ENCODE assay signal across 8 cellular contexts in genomic region chr9:101119206-101119819, GRCh38.
DNase-seq lines count a peak whose midpoint lies in the region; ATAC-seq, FAIRE-seq and TF ChIP-seq lines count a peak whose summit lies in the region.

No MANE protein-coding gene starts in this region.

- H3K9me3 ChIP-seq in A549 = no peaks in the 10 kb centered on the region
- H3K9me3 ChIP-seq in HEK293 (ENCODE audit: control insufficient read depth, insufficient read depth, low read depth, low read length) = no peaks in the 10 kb centered on the region
- H3K9me3 ChIP-seq in SK-N-SH = no peaks in the 10 kb centered on the region

- POLR2A ChIA-PET in A549 (lab: Yijun Ruan, JAX) (interaction anchor here (1.0 kb wide), 1 partner anchor 279 kb away, joined by 3 read pairs; the partner anchor contains the start of genes MRPL50 and ZNF189), HEK293 (lab: Yijun Ruan, JAX) (no interaction called here), SK-N-SH (lab: Yijun Ruan, JAX) (no interaction called here)

- CTCF ChIA-PET in A549 (lab: Yijun Ruan, JAX) (interaction anchor here (0.6 to 2.2 kb wide), 56 partner anchors 9 to 1956 kb away, joined by 3 to 28 read pairs (median 4); partner anchors contain the start of gene RNF20), HEK293 (lab: Yijun Ruan, JAX) (interaction anchor here (0.6 to 3.6 kb wide), 26 partner anchors 9 to 518 kb away, joined by 3 to 38 read pairs (median 4); partner anchors contain the start of gene PLPPR1), SK-N-SH (lab: Yijun Ruan, JAX) (interaction anchor here (0.6 to 2.6 kb wide), 22 partner anchors 8 to 518 kb away, joined by 3 to 31 read pairs (median 3); no protein-coding TSS in a partner anchor)

- TF ChIP-seq CTCF in A549 (IDR thresholded peaks at IDR 0.05) = peak; percentile 81
- peak; percentile 84 for TF ChIP-seq CTCF in GM12864 (IDR thresholded peaks at IDR 0.05; ENCODE audit: low read depth, low read length, missing control alignments)
- TF ChIP-seq CTCF in HEK293 (tag by site-specific recombination; IDR thresholded peaks at IDR 0.05) = peak; percentile 48; the same call in 1 of the 2 replicates
- peak; percentile 76 for TF ChIP-seq CTCF in SK-N-SH (IDR thresholded peaks at IDR 0.05)
- peak; percentile 70 for TF ChIP-seq CTCF in foreskin keratinocyte (conservative IDR thresholded peaks at IDR 0.05)

- no peaks in the 10 kb centered on the region for H4K20me1 ChIP-seq in SK-N-SH (ENCODE audit: insufficient read depth)

- TF ChIP-seq POLR2A in A549 (IDR thresholded peaks at IDR 0.05; ENCODE audit: low read length) = no peak

- TF ChIP-seq RAD21 in A549 (conservative IDR thresholded peaks at IDR 0.05 in 1 of 2, IDR thresholded peaks at IDR 0.05 in 1 of 2) (peak; percentile 87 to 88), SK-N-SH (IDR thresholded peaks at IDR 0.05; ENCODE audit: low read length) (peak; percentile 71)

- H3K9me3 Mint-ChIP-seq in immature natural killer cell = peaks cover 4 to 10% (median 8%) of the 10 kb centered on the region in 6 donors

- no peaks in the 10 kb centered on the region for H3K36me3 Mint-ChIP-seq in immature natural killer cell

- H3K27me3 Mint-ChIP-seq in immature natural killer cell (ENCODE audit: low read depth in 3 of 3) = peaks cover 0 to 2% (median 2%) of the 10 kb centered on the region in 3 donors

- H3K4me3 ChIP-seq in A549 (no peak overlapping the region), GM12864 (ENCODE audit: low read depth, low read length) (no peak overlapping the region), HEK293 (ENCODE audit: low read depth, low read length) (no peak overlapping the region), SK-N-SH (ENCODE audit: low read depth in 2 of 2, low read length in 1 of 2) (no peak overlapping the region; a peak in 1 of 4 replicates)

- H3K4me2 ChIP-seq in A549 (no peak overlapping the region), SK-N-SH (no peak overlapping the region)

- no peak overlapping the region for H3K4me3 Mint-ChIP-seq in immature natural killer cell

- no peaks in the 10 kb centered on the region for H3F3A ChIP-seq in SK-N-SH (replicated peaks; ENCODE audit: insufficient read depth)

- H3K27me3 ChIP-seq in SK-N-SH (ENCODE audit: insufficient read depth) (no peaks in the 10 kb centered on the region), foreskin keratinocyte (no peaks in the 10 kb centered on the region)

- H3K4me1 Mint-ChIP-seq in immature natural killer cell = no peaks in the 10 kb centered on the region

- no peaks in the 10 kb centered on the region for H3K79me2 ChIP-seq in SK-N-SH (ENCODE audit: insufficient read depth)

- H2AFZ ChIP-seq in SK-N-SH (ENCODE audit: low read depth) = no peak overlapping the region

- DNase-seq in A549 (ENCODE audit: low read depth in 1 of 2, low spot score in 1 of 2) (peak; percentile 33 to 58), GM12864 (ENCODE audit: low read depth) (no peak), M059J (ENCODE audit: low read depth) (peak; percentile 20), SK-N-SH (peak; percentile 44), foreskin keratinocyte (peak; percentile 12 to 34), putamen (ENCODE audit: low spot score) (peak; percentile 65), immature natural killer cell (no peak)

- no peaks in the 10 kb centered on the region for H3K9me2 ChIP-seq in SK-N-SH

- ATAC-seq in A549 (peak; percentile 99 to 100), foreskin keratinocyte (peak; percentile 92)

- H3K27ac Mint-ChIP-seq in immature natural killer cell = no peak overlapping the region

- H3K9ac ChIP-seq in SK-N-SH = no peak overlapping the region

- TF ChIP-seq EP300 in A549 (IDR thresholded peaks at IDR 0.05) (no peak), SK-N-SH (IDR thresholded peaks at IDR 0.05; ENCODE audit: borderline replicate concordance in 1 of 2, low read depth in 1 of 2, low read length in 1 of 2) (no peak)

- FAIRE-seq in A549 (lab: Jason Lieb, UNC) = peak; percentile 56

- H3K4me1 ChIP-seq in A549 (no peaks in the 10 kb centered on the region), HEK293 (ENCODE audit: control insufficient read depth, insufficient read depth, low read length) (no peaks in the 10 kb centered on the region), SK-N-SH (ENCODE audit: control insufficient read depth in 1 of 2, insufficient read depth in 2 of 2, low read depth in 1 of 2, low read length in 1 of 2) (no peaks in the 10 kb centered on the region), foreskin keratinocyte (no peaks in the 10 kb centered on the region)

- H3K36me3 ChIP-seq in HEK293 (ENCODE audit: control insufficient read depth in 2 of 2, insufficient read depth in 1 of 2, low read length in 2 of 2) = no peaks in the 10 kb centered on the region
- no peaks in the 10 kb centered on the region for H3K36me3 ChIP-seq in SK-N-SH (replicated peaks in 1 of 2; ENCODE audit: control insufficient read depth in 1 of 2, insufficient read depth in 2 of 2, low read length in 1 of 2)

- 0% methylated on average over 3 of the region's 3 CpGs for WGBS in A549 (ENCODE audit: missing lambda C conversion rate)
- WGBS in SK-N-SH (ENCODE audit: low lambda C conversion rate) = 0% methylated on average over 3 of the region's 3 CpGs

- H3K27ac ChIP-seq in A549 (no peak overlapping the region), HEK293 (ENCODE audit: extremely low read depth, low read depth, low read length) (no peak overlapping the region), SK-N-SH (ENCODE audit: low read depth in 2 of 2, low read length in 1 of 2) (no peak overlapping the region), foreskin keratinocyte (no peak overlapping the region)

TF ChIP-seq in A549, 52 proteins besides CTCF, POLR2A, EP300 and RAD21:
- TF ChIP-seq, protein P1, sequence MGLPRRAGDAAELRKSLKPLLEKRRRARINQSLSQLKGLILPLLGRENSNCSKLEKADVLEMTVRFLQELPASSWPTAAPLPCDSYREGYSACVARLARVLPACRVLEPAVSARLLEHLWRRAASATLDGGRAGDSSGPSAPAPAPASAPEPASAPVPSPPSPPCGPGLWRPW (IDR thresholded peaks at IDR 0.05) = no peak
- TF ChIP-seq SMC3 (IDR thresholded peaks at IDR 0.05) = peak; percentile 82
TF ChIP-seq in A549: peak in this region for 1.

TF ChIP-seq in HEK293, 187 proteins besides CTCF, POLR2A, EP300 and RAD21:
- TF ChIP-seq MZF1 (tag by site-specific recombination; IDR thresholded peaks at IDR 0.05; ENCODE audit: borderline replicate concordance) (no peak), ZNF654 (tag by site-specific recombination; IDR thresholded peaks at IDR 0.05; ENCODE audit: low read depth) (peak; percentile 60), ZNF140 (tag by site-specific recombination; IDR thresholded peaks at IDR 0.05) (no peak)
TF ChIP-seq in HEK293: peak in this region for 1.

TF ChIP-seq in SK-N-SH, 30 proteins besides CTCF, POLR2A, EP300 and RAD21:
- no peak for TF ChIP-seq SIN3A (IDR thresholded peaks at IDR 0.05; ENCODE audit: borderline replicate concordance, low read depth, low read length)
- no peak for TF ChIP-seq MEF2A (IDR thresholded peaks at IDR 0.05; ENCODE audit: borderline replicate concordance, low read depth)
- TF ChIP-seq, protein P2, sequence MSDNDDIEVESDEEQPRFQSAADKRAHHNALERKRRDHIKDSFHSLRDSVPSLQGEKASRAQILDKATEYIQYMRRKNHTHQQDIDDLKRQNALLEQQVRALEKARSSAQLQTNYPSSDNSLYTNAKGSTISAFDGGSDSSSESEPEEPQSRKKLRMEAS (IDR thresholded peaks at IDR 0.05; ENCODE audit: low read depth) = no peak
- TF ChIP-seq SMC3 (IDR thresholded peaks at IDR 0.05; ENCODE audit: low read depth, low read length) = peak; percentile 48

Comparison
In these comparisons a context has a peak if more than half of its experiments do, and no peak if none do; other contexts are left out.
1. DNase-seq: peak in A549 (2 of 2), M059J (single experiment), SK-N-SH (single experiment), foreskin keratinocyte (2 of 2) and putamen (single experiment); none in GM12864 (single experiment) and immature natural killer cell (0 of 3).
2. Of the 5 proteins assayed by ChIP-seq in both HEK293 and A549: peak only in HEK293: none; only in A549: none; in both: CTCF; in neither: 4.
3. Peak in every context shown above with its lines, with median percentiles within 50 percentile points of each other: CTCF ChIP-seq.